In the genomic region with DNA sequence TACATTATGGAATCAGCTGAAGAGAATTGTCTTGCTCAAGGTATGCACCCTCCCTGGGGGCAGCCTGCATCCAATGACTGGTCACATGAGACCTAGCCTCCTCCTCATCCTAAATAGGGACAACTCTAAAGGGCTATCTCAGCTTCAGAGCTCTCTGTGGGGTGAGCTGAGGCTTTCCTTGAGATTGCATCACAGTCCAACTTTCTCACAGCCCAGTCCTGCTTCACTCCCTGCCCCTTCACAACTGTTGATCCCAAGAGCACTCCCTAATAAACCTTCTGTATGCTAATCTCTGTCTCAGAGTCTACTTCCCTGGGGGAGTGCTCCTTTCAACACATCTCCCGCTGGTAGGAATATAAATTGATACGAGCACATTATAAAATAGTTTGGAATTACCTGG, we compare ENCODE assay signal across 30 cellular contexts.
"Had no signal": no experiment of that assay in that cellular context is flagged by ENCODE, and none has a peak within 500 bp of the region (broad histone marks: within the 10 kb centered on the region; RNA-seq: fewer than 3 reads in every experiment).

No MANE protein-coding gene starts in this region.

- H3K27me3 ChIP-seq: adrenal gland had no signal

- H3K4me1 ChIP-seq: adrenal gland had no signal

- H2AFZ ChIP-seq: PC-9 had no signal

- H3K4me2 ChIP-seq: PC-9 had no signal

- H3K27ac ChIP-seq: adrenal gland, PC-9, RWPE1, WERI-Rb-1 had no signal

- H3K4me3 ChIP-seq: adrenal gland, PC-9 had no signal

- DNase-seq: activated CD4-positive, alpha-beta T cell treated with anti-CD3 and anti-CD28 coated beads for 1 hour; activated CD4-positive, alpha-beta T cell treated with anti-CD3 and anti-CD28 coated beads, Interleukin-2, amount 10 ng/mL, durations not matched to agents 24 days and 14 days; activated CD4-positive, alpha-beta T cell treated with anti-CD3 and anti-CD28 coated beads, Interleukin-2, amount 50 U/mL, for 4 hours; activated CD4-positive, CD25-positive, alpha-beta regulatory T cell; activated CD8-positive, alpha-beta T cell treated with anti-CD3 and anti-CD28 coated beads for 36 hours; activated gamma-delta T cell; activated naive CD4-positive, alpha-beta T cell treated with anti-CD3 and anti-CD28 coated beads for 36 hours; activated T-cell treated with anti-CD3 and anti-CD28 coated beads, Interleukin-2, amount 50 U/mL, for 24 hours; adrenal gland; anterior cingulate cortex; caudate nucleus; cerebellar nuclear complex; NCI-H1048; NCI-H1436 treated with DMSO at 0.1 percent for 48 hours; NCI-H1694 treated with DMSO at 0.1 percent for 48 hours; NCI-H2029; NCI-H345; NCI-H524 treated with DMSO at 0.1 percent for 48 hours; PC-9; SIG-M5; SW 1271; T-helper 1 cell; T-helper 2 cell; T-helper 9 cell; WERI-Rb-1 had no signal

- FAIRE-seq: bronchial epithelial cell, RCC 7860 had no signal

- ATAC-seq: activated CD8-positive, alpha-beta T cell treated with anti-CD3 and anti-CD28 coated beads for 36 hours; activated naive CD4-positive, alpha-beta T cell treated with anti-CD3 and anti-CD28 coated beads, Interleukin-2, amount 50 U/mL, for 72 hours; Right ventricle myocardium inferior had no signal

- H3K36me3 ChIP-seq: adrenal gland, WERI-Rb-1 had no signal

- H3K9me3 ChIP-seq: adrenal gland had no signal
